9 cellular contexts compared by ENCODE assay signal in the genomic region with DNA sequence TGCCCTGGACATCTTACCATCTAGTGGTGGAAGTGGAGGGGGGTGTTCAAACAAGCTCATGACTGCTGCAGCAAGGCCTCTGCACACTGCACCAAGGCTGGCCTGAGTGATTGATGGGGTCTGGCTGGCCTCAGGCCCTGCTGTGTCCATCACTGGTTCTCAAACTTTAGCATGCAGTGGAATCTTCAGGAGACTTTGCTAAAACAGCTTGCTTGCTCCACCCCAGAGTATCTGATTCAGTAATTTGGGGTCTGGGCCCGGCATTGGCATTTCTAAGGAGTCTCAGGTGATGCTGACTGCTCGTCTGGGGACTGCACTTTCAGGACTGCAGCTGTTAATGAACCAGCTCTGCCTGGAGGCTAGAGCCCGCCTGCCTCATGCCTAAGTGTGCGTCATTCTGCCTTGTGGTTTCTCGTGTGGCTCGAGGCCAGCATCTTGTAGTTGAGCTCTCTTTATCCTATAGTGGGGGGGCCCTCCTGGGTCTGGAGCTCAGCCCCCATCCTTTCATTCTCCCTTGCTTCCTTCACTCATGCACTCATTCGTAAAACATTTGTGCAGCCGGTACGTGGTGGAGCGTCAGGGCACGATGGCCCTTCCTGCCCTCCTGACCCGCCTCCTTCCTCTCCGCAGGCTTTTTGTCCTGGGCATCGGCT. TPM values are rescaled to one million over a fixed set of nuclear protein-coding genes. Genes with fewer than 3 reads are reported as not detected.
DNase-seq lines count a peak whose midpoint lies in the region; ATAC-seq and TF ChIP-seq lines count a peak whose summit lies in the region.
"Had no signal": no experiment of that assay in that cellular context is flagged by ENCODE, and none has a peak within 500 bp of the region (broad histone marks: within the 10 kb centered on the region; RNA-seq: fewer than 3 reads in every experiment).

No MANE protein-coding gene starts in this region.

- H3K9me1 ChIP-seq in IMR-90 (ENCODE audit: insufficient read depth, low read length) = peaks cover 21% of the 10 kb centered on the region

- H3K4me1 ChIP-seq in IMR-90 (ENCODE audit: control insufficient read depth, insufficient read depth, low read length) = peaks cover 25% of the 10 kb centered on the region
- H3K4me1 ChIP-seq in mesenchymal stem cell (ENCODE audit: control insufficient read depth, insufficient read depth, low read depth, low read length) = peaks cover 51% of the 10 kb centered on the region

- TF ChIP-seq CTCF in IMR-90 (conservative IDR thresholded peaks at IDR 0.05; ENCODE audit: low read depth, low read length) = no peak
- TF ChIP-seq CTCF in astrocyte of the cerebellum (IDR thresholded peaks at IDR 0.05; ENCODE audit: low read depth, low read length, missing control alignments) = no peak

- peak; percentile 95 for DNase-seq in COLO829 (ENCODE audit: low spot score)
- DNase-seq in IMR-90 = peak; percentile 96
- peak; percentile 95 for DNase-seq in astrocyte of the cerebellum (ENCODE audit: low read depth)
- DNase-seq in mesenchymal stem cell = peak; percentile 94
- DNase-seq in NCI-H510A treated with DMSO at 0.1 percent for 48 hours (lab: John Stamatoyannopoulos, UW) = no peak
- DNase-seq in CD1c-positive myeloid dendritic cell (ENCODE audit: extremely low spot score) = no peak
- DNase-seq in superior temporal gyrus (ENCODE audit: extremely low spot score) = no peak

- H4K91ac ChIP-seq in IMR-90 (ENCODE audit: insufficient read depth, low read depth, low read length) (peak overlapping the region; percentile 56; the same call in 1 of the 2 replicates), mesenchymal stem cell (ENCODE audit: low read length) (peak overlapping the region; percentile 54)

- H3K18ac ChIP-seq in IMR-90 (ENCODE audit: low read depth, low read length) = no peak overlapping the region
- peak overlapping the region; percentile 34 to 90 for H3K18ac ChIP-seq in mesenchymal stem cell (ENCODE audit: low read depth in 1 of 2, low read length in 2 of 2)

- intact Hi-C loops in IMR-90 (cut with micrococcal nuclease) = no loop called here

- H3K9me3 ChIP-seq in IMR-90 (ENCODE audit: control insufficient read depth, insufficient read depth, low read length) (no peaks in the 10 kb centered on the region; the same call in 1 of the 2 replicates), mesenchymal stem cell (ENCODE audit: control insufficient read depth, low read length) (no peaks in the 10 kb centered on the region)

- in situ Hi-C loops in IMR-90 (cut with MboI; ENCODE audit: low sequenced_read_pairs) = loop anchor here (25.0 kb wide), 1 partner anchor 365 kb away; no protein-coding TSS in a partner anchor
- in situ Hi-C loops in astrocyte of the cerebellum (cut with HindIII; ENCODE audit: low sequenced_read_pairs) = no loop called here

- peak overlapping the region; percentile 77 for H2BK120ac ChIP-seq in IMR-90 (ENCODE audit: low read depth, low read length)
- no peak overlapping the region for H2BK120ac ChIP-seq in mesenchymal stem cell (ENCODE audit: low read depth, low read length)

- H3K36me3 ChIP-seq in IMR-90 (ENCODE audit: control insufficient read depth, insufficient read depth, low read length) (no peaks in the 10 kb centered on the region), mesenchymal stem cell (ENCODE audit: control insufficient read depth in 1 of 2, insufficient read depth in 2 of 2, low read depth in 1 of 2, low read length in 2 of 2) (no peaks in the 10 kb centered on the region)

- 0 out of 3 replicates have a peak overlapping the region, but pooled peaks have one; percentile 26 for H2BK15ac ChIP-seq in IMR-90 (ENCODE audit: low read depth, low read length)
- H2BK15ac ChIP-seq in mesenchymal stem cell (ENCODE audit: low read depth, poor library complexity, severe bottlenecking) = no peak overlapping the region

- peak overlapping the region; percentile 76; the same call in 1 of the 2 replicates for H2BK20ac ChIP-seq in IMR-90 (ENCODE audit: low read depth, low read length)

- no peak overlapping the region for H4K5ac ChIP-seq in IMR-90 (ENCODE audit: low read depth, low read length)

- 0% methylated on average over 2 of the region's 14 CpGs; no CpG with 5 or more reads in 1 of the 2 experiments for WGBS in IMR-90 (ENCODE audit: extremely low coverage in 2 of 2, insufficient read length in 1 of 2), 2 experiments
- 36% methylated on average over 14 of the region's 14 CpGs for WGBS in mesenchymal stem cell

- H3K56ac ChIP-seq in IMR-90 (ENCODE audit: extremely low read depth, insufficient read depth, low read length) = no peak overlapping the region

- H2AK5ac ChIP-seq in IMR-90 (ENCODE audit: low read depth, low read length) (peak overlapping the region; percentile 52), mesenchymal stem cell (ENCODE audit: low read length, severe bottlenecking) (peak overlapping the region; percentile 38)

- no peak for TF ChIP-seq POLR2A in IMR-90 (IDR thresholded peaks at IDR 0.05; ENCODE audit: low read depth, low read length)

- H2AFZ ChIP-seq in IMR-90 (replicated peaks; ENCODE audit: low read length, poor library complexity) (peak overlapping the region; percentile 73), mesenchymal stem cell (ENCODE audit: low read depth, low read length) (no peak overlapping the region)

- dilution Hi-C loops in IMR-90 (cut with HindIII; ENCODE audit: low sequenced_read_pairs, unreplicated experiment) = no loop called here

- H3K27ac ChIP-seq in IMR-90 (ENCODE audit: insufficient read depth, low read length) = peak overlapping the region; percentile 18
- H3K27ac ChIP-seq in mesenchymal stem cell (ENCODE audit: low read length, poor library complexity, severe bottlenecking) = peak overlapping the region; percentile 79

- H2BK12ac ChIP-seq in mesenchymal stem cell (ENCODE audit: low read length in 2 of 2) = peak overlapping the region in 1 of 2 experiments; percentile 9

- H3K23ac ChIP-seq in IMR-90 (ENCODE audit: low read depth, low read length) = no peak overlapping the region
- H3K23ac ChIP-seq in mesenchymal stem cell (ENCODE audit: low read length in 2 of 2) = no peak overlapping the region

- BruUV-seq in IMR-90 (replicated peaks; lab: Mats Ljungman, UMichigan) = no TSS peak

- H4K8ac ChIP-seq in IMR-90 (ENCODE audit: low read depth in 2 of 2, low read length in 2 of 2) (peak overlapping the region in 1 of 2 experiments; percentile 13; a peak in 1 of 4 replicates), mesenchymal stem cell (ENCODE audit: low read length) (no peak overlapping the region)

- ATAC-seq in IMR-90 (ENCODE audit: low read depth) (peak; percentile 73), HG03097 (IDR thresholded peaks at IDR 0.05; ENCODE audit: low FRiP score, unreplicated experiment) (no peak)
- ATAC-seq: left colon had no signal

- H3K27me3 ChIP-seq in IMR-90 (ENCODE audit: control insufficient read depth, insufficient read depth, low read length) (peaks cover 14% of the 10 kb centered on the region), mesenchymal stem cell (ENCODE audit: control insufficient read depth in 1 of 2, insufficient read depth in 1 of 2, low read length in 2 of 2) (peaks cover 7 to 35% of the 10 kb centered on the region in 2 experiments)

- H3K14ac ChIP-seq in IMR-90 (replicated peaks; ENCODE audit: low read depth, low read length) (no peak overlapping the region), mesenchymal stem cell (ENCODE audit: low read length in 2 of 2) (peak overlapping the region in 1 of 2 experiments; percentile 72)

- H3K9ac ChIP-seq in IMR-90 (ENCODE audit: low read depth, low read length) (no peak overlapping the region), mesenchymal stem cell (ENCODE audit: low read length) (no peak overlapping the region)

- peaks cover 0 to 7% of the 10 kb centered on the region in 2 experiments; a peak in 1 of 4 replicates for H3K79me1 ChIP-seq in IMR-90 (ENCODE audit: low read depth in 1 of 2, low read length in 2 of 2)
- no peaks in the 10 kb centered on the region for H3K79me1 ChIP-seq in mesenchymal stem cell (replicated peaks; ENCODE audit: low read length, poor library complexity, severe bottlenecking)

- no peak for TF ChIP-seq RAD21 in IMR-90 (IDR thresholded peaks at IDR 0.05; ENCODE audit: low read length)

- peak overlapping the region; percentile 78 for H2AK9ac ChIP-seq in IMR-90 (replicated peaks; ENCODE audit: low read depth, low read length, poor library complexity)

- H2BK5ac ChIP-seq in IMR-90 (ENCODE audit: low read depth, low read length, poor library complexity, severe bottlenecking) (peak overlapping the region; percentile 40), mesenchymal stem cell (ENCODE audit: low read depth, low read length, poor library complexity, severe bottlenecking) (no peak overlapping the region)

- H3K4me3 ChIP-seq in IMR-90 (ENCODE audit: insufficient read depth, low read depth, low read length) (no peak overlapping the region), astrocyte of the cerebellum (ENCODE audit: low read depth, low read length) (no peak overlapping the region), mesenchymal stem cell (ENCODE audit: insufficient read depth in 1 of 2, low read depth in 1 of 2, low read length in 2 of 2) (no peak overlapping the region)

- H4K20me1 ChIP-seq in IMR-90 (ENCODE audit: insufficient read depth, low read length) = peaks cover 7% of the 10 kb centered on the region

- CTCF ChIA-PET in IMR-90 (lab: Yijun Ruan, JAX) = interaction anchor here (0.6 to 1.4 kb wide), 3 partner anchors 184 to 219 kb away, joined by 4 to 6 read pairs (median 5); no protein-coding TSS in a partner anchor

- H3K4me2 ChIP-seq in IMR-90 (ENCODE audit: low read depth, low read length) (peak overlapping the region; percentile 34; the same call in 1 of the 2 replicates), mesenchymal stem cell (ENCODE audit: low read length, poor library complexity, severe bottlenecking) (peak overlapping the region; percentile 31)

- POLR2A ChIA-PET in IMR-90 (lab: Charles Lee; ENCODE audit: unreplicated experiment) = interaction anchor here (0.6 kb wide), 1 partner anchor 1268 kb away, joined by 15 read pairs; no protein-coding TSS in a partner anchor

- H3K4ac ChIP-seq in IMR-90 (ENCODE audit: low read depth, low read length) (peak overlapping the region; percentile 69), mesenchymal stem cell (ENCODE audit: low read depth in 1 of 2, low read length in 2 of 2) (no peak overlapping the region)

TF ChIP-seq in IMR-90, 13 proteins besides CTCF, POLR2A, EP300 and RAD21 (continues in another document):
- TF ChIP-seq MXI1 (IDR thresholded peaks at IDR 0.05; ENCODE audit: borderline replicate concordance, low read depth, low read length) (no peak), NFE2L2 (IDR thresholded peaks at IDR 0.05; ENCODE audit: low read depth, low read length) (no peak), MAZ (IDR thresholded peaks at IDR 0.05; ENCODE audit: borderline replicate concordance, low read depth, low read length) (peak; percentile 50; the same call in 1 of the 2 replicates), RFX5 (IDR thresholded peaks at IDR 0.05; ENCODE audit: low read depth, low read length) (no peak)

RNA-seq across cellular contexts. Expression of a gene that starts 4.1 kb away (rescaled TPM):
- 0.54 and 0.56 TPM in 2 replicates for total RNA-seq in IMR-90 (2012; rRNA removed)
- 2.0 and 2.8 TPM in 2 replicates for polyA plus RNA-seq in IMR-90 (2012; rRNA removed)
- 1.9 and 2.8 TPM in 2 replicates for polyA plus RNA-seq in IMR-90 (2012; cell fraction: cytosol; rRNA removed)
- 2.8 and 7.3 TPM in 2 replicates for polyA plus RNA-seq in IMR-90 (2012; cell fraction: nucleus; rRNA removed; ENCODE audit: low replicate concordance)
- polyA plus RNA-seq in mesenchymal stem cell (2013, experiment 1 of 2) = 0.94 TPM
- 1.1 TPM for polyA plus RNA-seq in mesenchymal stem cell (2013, experiment 2 of 2)

Comparison
In these comparisons a context has a peak if more than half of its experiments do, and no peak if none do; other contexts are left out.
1. DNase-seq: peak in COLO829 (single experiment), IMR-90 (single experiment), astrocyte of the cerebellum (single experiment) and mesenchymal stem cell (single experiment); none in NCI-H510A treated with DMSO at 0.1 percent for 48 hours (single experiment), CD1c-positive myeloid dendritic cell (single experiment) and superior temporal gyrus (single experiment).